15 cellular contexts compared by ENCODE assay signal in the genomic region with DNA sequence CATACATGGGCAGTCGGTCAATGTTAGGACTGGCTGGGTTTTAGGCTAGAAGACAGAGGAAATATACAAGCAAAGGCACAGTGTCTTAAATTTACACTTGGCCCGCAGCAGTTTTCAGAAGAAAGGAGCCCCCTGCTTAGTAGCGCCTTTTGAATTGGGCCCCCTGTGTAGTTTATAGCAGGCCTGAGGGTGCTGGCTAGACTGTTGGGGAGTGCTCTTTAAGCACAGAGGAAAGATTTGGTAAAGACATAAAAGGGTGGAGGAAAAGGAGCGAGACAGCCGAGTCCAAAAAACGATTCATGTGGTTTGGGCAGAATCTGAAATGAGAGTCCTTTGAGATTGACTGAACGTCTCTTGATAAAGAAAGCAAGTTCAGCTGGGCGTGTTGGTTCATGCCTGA. TPM values are rescaled to one million over a fixed set of nuclear protein-coding genes. Genes with fewer than 3 reads are reported as not detected.
DNase-seq lines count a peak whose midpoint lies in the region; ATAC-seq, FAIRE-seq and TF ChIP-seq lines count a peak whose summit lies in the region.
"Had no signal": no experiment of that assay in that cellular context is flagged by ENCODE, and none has a peak within 500 bp of the region (broad histone marks: within the 10 kb centered on the region; RNA-seq: fewer than 3 reads in every experiment).

No MANE protein-coding gene starts in this region.

- SMC1A ChIA-PET in GM12878 (lab: Charles Lee; ENCODE audit: uncharacterized antibody, unreplicated experiment), result interaction anchor here (0.7 to 9.5 kb wide), 33 partner anchors 15 to 411 kb away, joined by 3 to 104 read pairs (median 4); partner anchors contain the start of genes CLEC16A and SOCS1

- TF ChIP-seq RAD21 in GM12878 (IDR thresholded peaks at IDR 0.05; ENCODE audit: insufficient read depth, low read depth, low read length), result no peak

- H3K27me3 Mint-ChIP-seq in activated CD4-positive, alpha-beta T cell treated with anti-CD3 and anti-CD28 coated beads, Interleukin-2, amount 10 ng/mL, durations not matched to agents 7 days and 5 days, result peaks cover 4% of the 10 kb centered on the region
- peaks cover 17% of the 10 kb centered on the region for H3K27me3 Mint-ChIP-seq in stimulated activated naive CD8-positive, alpha-beta T cell treated with anti-CD3 and anti-CD28 coated beads, Interleukin-15, Interleukin-2, amounts not matched to agents 100 ng/mL and 50 ng/mL, for 24 hours

- ATAC-seq in GM12878 (peak; percentile 5), esophagus mucosa (no peak)

- WGBS in GM12878 (ENCODE audit: insufficient coverage, insufficient replicate concordance, low lambda C conversion rate, missing lambda C conversion rate), result 22% methylated on average over 8 of the region's 8 CpGs

- peak; percentile 41 for FAIRE-seq in GM12878 (lab: Jason Lieb, UNC)
- FAIRE-seq: A549, colon had no signal

- H3K4me2 ChIP-seq in OCI-LY7 (ENCODE audit: low read length), result peak overlapping the region; percentile 74
- H3K4me2 ChIP-seq in GM12878 (ENCODE audit: control insufficient read depth, insufficient read depth), result peak overlapping the region; percentile 80
- H3K4me2 ChIP-seq: A549 had no signal

- peaks cover 34% of the 10 kb centered on the region for H3K36me3 ChIP-seq in OCI-LY7 (ENCODE audit: insufficient read depth, low read length)
- no peaks in the 10 kb centered on the region for H3K36me3 ChIP-seq in GM12878 (ENCODE audit: control insufficient read depth in 2 of 2, insufficient read depth in 2 of 2, low read length in 1 of 2)
- H3K36me3 ChIP-seq: esophagus squamous epithelium, neutrophil, Peyer's patch had no signal

- intact Hi-C loops in OCI-LY7 (cut with micrococcal nuclease; ENCODE audit: unreplicated experiment) (loop anchor here (1.0 to 5.0 kb wide), 6 partner anchors 28 to 404 kb away; no protein-coding TSS in a partner anchor), GM12878 (cut with micrococcal nuclease; ENCODE audit: unreplicated experiment) (loop anchor here (1.0 to 10.0 kb wide), 9 partner anchors 28 to 392 kb away; no protein-coding TSS in a partner anchor)

- RAD21 ChIA-PET in GM12878 (lab: Charles Lee; ENCODE audit: unreplicated experiment), result interaction anchor here (0.7 to 11.3 kb wide), 25 partner anchors 16 to 406 kb away, joined by 3 to 243 read pairs (median 5); partner anchors contain the start of gene SOCS1

- POLR2A ChIA-PET in activated CD4-positive, alpha-beta T cell treated with anti-CD3 and anti-CD28 coated beads, Interleukin-2, amount 10 ng/mL, durations not matched to agents 7 days and 5 days (lab: Charles Lee), result no interaction called here
- POLR2A ChIA-PET in OCI-LY7 (lab: Charles Lee), result interaction anchor here (1.1 to 3.2 kb wide), 2 partner anchors 47 to 48 kb away, joined by 5 to 17 read pairs; no protein-coding TSS in a partner anchor
- POLR2A ChIA-PET in GM12878 (lab: Charles Lee), result interaction anchor here (0.7 to 7.8 kb wide), 15 partner anchors 10 to 391 kb away, joined by 3 to 60 read pairs (median 5); partner anchors contain the start of gene SOCS1

- peak overlapping the region; percentile 69 for H3K4me3 Mint-ChIP-seq in activated CD4-positive, alpha-beta T cell treated with anti-CD3 and anti-CD28 coated beads, Interleukin-2, amount 10 ng/mL, durations not matched to agents 7 days and 5 days
- H3K4me3 Mint-ChIP-seq in stimulated activated naive CD8-positive, alpha-beta T cell treated with anti-CD3 and anti-CD28 coated beads, Interleukin-15, Interleukin-2, amounts not matched to agents 100 ng/mL and 50 ng/mL, for 24 hours, result peak overlapping the region; percentile 73

- peak; percentile 43 for DNase-seq in activated CD4-positive, alpha-beta T cell treated with anti-CD3 and anti-CD28 coated beads, Interleukin-2, amount 10 ng/mL, durations not matched to agents 7 days and 5 days
- DNase-seq in activated CD4-positive, alpha-beta T cell treated with anti-CD3 and anti-CD28 coated beads for 1 hour, result no peak
- DNase-seq in OCI-LY7 (ENCODE audit: low spot score), result no peak
- no peak for DNase-seq in GM12878 (ENCODE audit: low read depth, low spot score)
- DNase-seq in GM13977 (ENCODE audit: low spot score), result no peak
- no peak for DNase-seq in GM10266 (ENCODE audit: extremely low spot score)
- DNase-seq: esophagus squamous epithelium, left ventricle myocardium superior had no signal

- H3K9me3 ChIP-seq in OCI-LY7 (ENCODE audit: low read length), result peaks cover 7% of the 10 kb centered on the region
- no peaks in the 10 kb centered on the region for H3K9me3 ChIP-seq in GM12878 (replicated peaks; ENCODE audit: control insufficient read depth, insufficient read depth, low read length)
- H3K9me3 ChIP-seq: A549, esophagus squamous epithelium, neutrophil, Peyer's patch had no signal

- no peak for TF ChIP-seq CTCF in OCI-LY7 (conservative IDR thresholded peaks at IDR 0.05; ENCODE audit: low read length)
- no peak for TF ChIP-seq CTCF in GM12878 (IDR thresholded peaks at IDR 0.05 in 2 of 3, conservative IDR thresholded peaks at IDR 0.05 in 1 of 3; ENCODE audit: control insufficient read depth in 2 of 3, extremely low read depth in 1 of 3, insufficient read depth in 1 of 3, low read depth in 3 of 3, low read length in 3 of 3)
- no peak for TF ChIP-seq CTCF in GM13977 (IDR thresholded peaks at IDR 0.05; ENCODE audit: extremely low read depth, insufficient read depth, missing control alignments)
- no peak for TF ChIP-seq CTCF in GM10266 (IDR thresholded peaks at IDR 0.05; ENCODE audit: control insufficient read depth, insufficient read depth, low read depth, missing control alignments)

- TF ChIP-seq EP300 in GM12878 (IDR thresholded peaks at IDR 0.05; ENCODE audit: borderline replicate concordance in 1 of 2, control insufficient read depth in 1 of 2, low read depth in 2 of 2, low read length in 2 of 2), result no peak

- H3K27ac ChIP-seq in OCI-LY7 (ENCODE audit: low read depth, low read length, poor library complexity, severe bottlenecking) (peak overlapping the region; percentile 91), GM12878 (ENCODE audit: control insufficient read depth, insufficient read depth) (peak overlapping the region; percentile 90)
- H3K27ac ChIP-seq: A549 had no signal

- CTCF ChIA-PET in activated CD4-positive, alpha-beta T cell treated with anti-CD3 and anti-CD28 coated beads, Interleukin-2, amount 10 ng/mL, durations not matched to agents 7 days and 5 days (lab: Charles Lee), result interaction anchor here (1.0 to 8.1 kb wide), 9 partner anchors 9 to 392 kb away, joined by 3 to 61 read pairs (median 5); partner anchors contain the start of gene SOCS1
- CTCF ChIA-PET in OCI-LY7 (lab: Charles Lee; ENCODE audit: unreplicated experiment) (interaction anchor here (0.8 kb wide), 1 partner anchor 101 kb away, joined by 7 read pairs; no protein-coding TSS in a partner anchor), GM12878 (lab: Yijun Ruan, JAX) (interaction anchor here (0.7 to 8.6 kb wide), 33 partner anchors 9 to 401 kb away, joined by 3 to 170 read pairs (median 4); partner anchors contain the start of gene SOCS1)

- H3K4me1 ChIP-seq in OCI-LY7 (ENCODE audit: insufficient read depth, low read length, poor library complexity, severe bottlenecking), result peaks cover 85% of the 10 kb centered on the region
- peaks cover 37% of the 10 kb centered on the region for H3K4me1 ChIP-seq in GM12878 (ENCODE audit: control insufficient read depth, insufficient read depth, low read length)

- in situ Hi-C loops in GM12878 (cut with MboI) (no loop called here), GM13977 (cut with MboI; ENCODE audit: low pct_unique_long_range_greater_than_20kb, low sequenced_read_pairs, unreplicated experiment) (no loop called here)

- peaks cover 46% of the 10 kb centered on the region for H3K36me3 Mint-ChIP-seq in activated CD4-positive, alpha-beta T cell treated with anti-CD3 and anti-CD28 coated beads, Interleukin-2, amount 10 ng/mL, durations not matched to agents 7 days and 5 days (ENCODE audit: low read depth)
- H3K36me3 Mint-ChIP-seq in stimulated activated naive CD8-positive, alpha-beta T cell treated with anti-CD3 and anti-CD28 coated beads, Interleukin-15, Interleukin-2, amounts not matched to agents 100 ng/mL and 50 ng/mL, for 24 hours (ENCODE audit: low read depth), result peaks cover 27% of the 10 kb centered on the region

- no peak overlapping the region for H2AFZ ChIP-seq in OCI-LY7 (ENCODE audit: low read length)
- no peak overlapping the region for H2AFZ ChIP-seq in GM12878 (ENCODE audit: control insufficient read depth, low read depth, low read length)

- peak overlapping the region; percentile 60 for H3K9ac ChIP-seq in GM12878 (ENCODE audit: control insufficient read depth, insufficient read depth, low read length)

- H4K20me1 ChIP-seq in OCI-LY7 (ENCODE audit: insufficient read depth, low read length), result peaks cover under 1% of the 10 kb centered on the region; the same call in 1 of the 2 replicates
- no peaks in the 10 kb centered on the region for H4K20me1 ChIP-seq in GM12878 (ENCODE audit: control insufficient read depth, insufficient read depth)

- no peaks in the 10 kb centered on the region for H3K27me3 ChIP-seq in GM12878 (replicated peaks in 1 of 2; ENCODE audit: control insufficient read depth in 2 of 2, insufficient read depth in 2 of 2, low read length in 1 of 2)
- H3K27me3 ChIP-seq: esophagus squamous epithelium, Peyer's patch had no signal

- H3K9me2 ChIP-seq in OCI-LY7 (ENCODE audit: insufficient read depth, low read length), result no peaks in the 10 kb centered on the region

- peak overlapping the region; percentile 95 for H3K27ac Mint-ChIP-seq in activated CD4-positive, alpha-beta T cell treated with anti-CD3 and anti-CD28 coated beads, Interleukin-2, amount 10 ng/mL, durations not matched to agents 7 days and 5 days
- H3K27ac Mint-ChIP-seq in stimulated activated naive CD8-positive, alpha-beta T cell treated with anti-CD3 and anti-CD28 coated beads, Interleukin-15, Interleukin-2, amounts not matched to agents 100 ng/mL and 50 ng/mL, for 24 hours, result peak overlapping the region; percentile 95

- H3K79me2 ChIP-seq in OCI-LY7 (ENCODE audit: insufficient read depth, low read depth, low read length) (peaks cover 25% of the 10 kb centered on the region), GM12878 (ENCODE audit: control insufficient read depth, insufficient read depth, low read length) (peaks cover 2% of the 10 kb centered on the region; the same call in 1 of the 2 replicates)

- peak overlapping the region; percentile 39 for H3K4me3 ChIP-seq in OCI-LY7 (ENCODE audit: low read depth, low read length, poor library complexity, severe bottlenecking)
- peak overlapping the region; percentile 47; the same call in 1 of the 2 replicates for H3K4me3 ChIP-seq in GM12878
- H3K4me3 ChIP-seq: A549, esophagus squamous epithelium, K562, Peyer's patch had no signal

- no peak for TF ChIP-seq POLR2A in GM12878 (IDR thresholded peaks at IDR 0.05; ENCODE audit: low read depth, low read length)

- BruUV-seq in OCI-LY7 (replicated peaks; lab: Mats Ljungman, UMichigan) (no TSS peak), GM12878 (replicated peaks; lab: Mats Ljungman, UMichigan) (no TSS peak)

- peaks cover 3% of the 10 kb centered on the region for H3K9me3 Mint-ChIP-seq in activated CD4-positive, alpha-beta T cell treated with anti-CD3 and anti-CD28 coated beads, Interleukin-2, amount 10 ng/mL, durations not matched to agents 7 days and 5 days
- peaks cover 6% of the 10 kb centered on the region for H3K9me3 Mint-ChIP-seq in stimulated activated naive CD8-positive, alpha-beta T cell treated with anti-CD3 and anti-CD28 coated beads, Interleukin-15, Interleukin-2, amounts not matched to agents 100 ng/mL and 50 ng/mL, for 24 hours

- H3K4me1 Mint-ChIP-seq in activated CD4-positive, alpha-beta T cell treated with anti-CD3 and anti-CD28 coated beads, Interleukin-2, amount 10 ng/mL, durations not matched to agents 7 days and 5 days, result peaks cover 91% of the 10 kb centered on the region
- peaks cover 57% of the 10 kb centered on the region for H3K4me1 Mint-ChIP-seq in stimulated activated naive CD8-positive, alpha-beta T cell treated with anti-CD3 and anti-CD28 coated beads, Interleukin-15, Interleukin-2, amounts not matched to agents 100 ng/mL and 50 ng/mL, for 24 hours (ENCODE audit: low read depth)

RNA-seq across cellular contexts. Expression of gene RMI2, which starts 10.6 kb away (rescaled TPM):
- total RNA-seq in activated CD4-positive, alpha-beta T cell treated with anti-CD3 and anti-CD28 coated beads, Interleukin-2, amount 10 ng/mL, durations not matched to agents 7 days and 5 days, result 10 to 100 TPM; 53.5 to 55.1 TPM
- 60.4 and 84.5 TPM in 2 replicates for total RNA-seq in OCI-LY7 (2014; rRNA removed; shearing (Covaris generic))
- 126 and 157 TPM in 2 replicates for total RNA-seq in OCI-LY7 (2022)
- 50.7 and 51.0 TPM in 2 replicates for total RNA-seq in GM12878 (2013; cell fraction: nucleolus; rRNA removed)
- total RNA-seq in GM12878 (2014; rRNA removed), result 30.3 and 38.6 TPM in 2 replicates
- total RNA-seq in GM12878 (2014; rRNA removed; fragmentation: Illumina TruSeq; extraction: Trizol), result 25.4 and 26.6 TPM in 2 replicates
- 39.2 and 39.3 TPM in 2 replicates for total RNA-seq in GM12878 (2021)
- polyA plus RNA-seq in GM12878 (2011; ENCODE audit: low read depth), result 18.7 TPM
- polyA plus RNA-seq in GM12878 (2011; rRNA removed), result 34.0 and 51.7 TPM in 2 replicates
- 16.0 and 24.0 TPM in 2 replicates for polyA plus RNA-seq in GM12878 (2011; cell fraction: cytosol; rRNA removed)
- 18.6 and 23.4 TPM in 2 replicates for polyA plus RNA-seq in GM12878 (2011; cell fraction: nucleus; rRNA removed)
- polyA plus RNA-seq in GM12878 (2012), result 25.6 and 28.3 TPM in 2 replicates
- polyA plus RNA-seq in GM12878 (2014; fragmentation: Illumina TruSeq; extraction: Trizol), result 47.1 and 65.7 TPM in 2 replicates
- 10 to 100 TPM in 1 of 2 experiments, 1 to 10 TPM in 1; 9.6 to 21.7 TPM for polyA plus RNA-seq in GM12878 (2014; fragmentation: Nextera tagmentation; extraction: Ambion mirVana)
- 28.5 and 34.6 TPM in 2 replicates for polyA plus RNA-seq in GM12878 (2014; rRNA removed)
- 10 to 100 TPM; 26.4 to 68.8 TPM for polyA plus RNA-seq in GM12878 (2016; fragmentation: Nextera tagmentation; extraction: Ambion mirVana)
- 14.5 and 20.4 TPM in 2 replicates for polyA minus RNA-seq in GM12878 (2011; rRNA and poly(A)+ RNA removed)
- polyA minus RNA-seq in GM12878 (2011; cell fraction: cytosol; rRNA and poly(A)+ RNA removed), result 6.9 and 8.0 TPM in 2 replicates
- polyA minus RNA-seq in GM12878 (2011; cell fraction: nucleus; rRNA and poly(A)+ RNA removed), result 5.2 and 6.1 TPM in 2 replicates
- total RNA-seq in esophagus mucosa, result 11.0 TPM
